8 cellular contexts compared by ENCODE assay signal in genomic region chr10:25875555-25876165, GRCh38. TPM values are rescaled to one million over a fixed set of nuclear protein-coding genes. Genes with fewer than 3 reads are reported as not detected.
DNase-seq lines count a peak whose midpoint lies in the region; ATAC-seq lines count a peak whose summit lies in the region.

No MANE protein-coding gene starts in this region.

- H3K4me3 Mint-ChIP-seq in activated CD8-positive, alpha-beta memory T cell treated with anti-CD3 and anti-CD28 coated beads, Interleukin-2, amount 10 ng/mL, durations not matched to agents 7 days and 5 days, result no peak overlapping the region
- H3K4me3 Mint-ChIP-seq in naive thymus-derived CD4-positive, alpha-beta T cell, result no peak overlapping the region
- H3K4me3 Mint-ChIP-seq in stimulated activated memory B cell treated with anti-CD40 and anti-IgM and Interleukin-4, amounts not matched to agents 10 μg/mL and 1 μg/mL and 100 μg/mL, for 72 hours, result no peak overlapping the region

- no peaks in the 10 kb centered on the region for H3K4me1 ChIP-seq in naive thymus-derived CD4-positive, alpha-beta T cell (ENCODE audit: control insufficient read depth in 2 of 2, insufficient read depth in 2 of 2, low read length in 2 of 2)

- no peaks in the 10 kb centered on the region for H3K9me3 ChIP-seq in naive thymus-derived CD4-positive, alpha-beta T cell (ENCODE audit: control insufficient read depth in 2 of 3, low read length in 3 of 3)

- H3K27ac ChIP-seq in naive thymus-derived CD4-positive, alpha-beta T cell (ENCODE audit: low read depth, low read length), result no peak overlapping the region

- CTCF ChIA-PET in activated CD8-positive, alpha-beta memory T cell treated with anti-CD3 and anti-CD28 coated beads, Interleukin-2, amount 10 ng/mL, durations not matched to agents 7 days and 5 days (lab: Charles Lee), result interaction anchor here (0.6 to 1.5 kb wide), 12 partner anchors 9 to 1096 kb away, joined by 3 to 9 read pairs (median 3); no protein-coding TSS in a partner anchor
- CTCF ChIA-PET in naive thymus-derived CD4-positive, alpha-beta T cell (lab: Charles Lee), result interaction anchor here (0.6 to 1.8 kb wide), 6 partner anchors 8 to 1005 kb away, joined by 3 to 5 read pairs (median 4); no protein-coding TSS in a partner anchor

- intact Hi-C loops in naive thymus-derived CD4-positive, alpha-beta T cell (cut with micrococcal nuclease), result loop anchor here (5.0 to 10.0 kb wide), 2 partner anchors 389 to 852 kb away; no protein-coding TSS in a partner anchor

- ATAC-seq in GM21515 (IDR thresholded peaks at IDR 0.05; ENCODE audit: unreplicated experiment) (peak; percentile 84), esophagus mucosa (peak; percentile 73)
- peak; percentile 53 for ATAC-seq in activated CD8-positive, alpha-beta memory T cell treated with anti-CD3 and anti-CD28 coated beads, Interleukin-2, amount 10 ng/mL, durations not matched to agents 7 days and 5 days
- ATAC-seq in naive thymus-derived CD4-positive, alpha-beta T cell, result peak; percentile 76
- peak; percentile 63 for ATAC-seq in stimulated activated memory B cell treated with anti-CD40 and anti-IgM and Interleukin-4, amounts not matched to agents 10 μg/mL and 1 μg/mL and 100 μg/mL, for 72 hours

- no peak overlapping the region for H3K4me3 ChIP-seq in naive thymus-derived CD4-positive, alpha-beta T cell (ENCODE audit: low read length)

- no peaks in the 10 kb centered on the region for H3K9me3 Mint-ChIP-seq in activated CD8-positive, alpha-beta memory T cell treated with anti-CD3 and anti-CD28 coated beads, Interleukin-2, amount 10 ng/mL, durations not matched to agents 7 days and 5 days (ENCODE audit: low read depth)
- H3K9me3 Mint-ChIP-seq in naive thymus-derived CD4-positive, alpha-beta T cell, result peaks cover 0 to 4% (median 0%) of the 10 kb centered on the region in 11 donors
- H3K9me3 Mint-ChIP-seq in stimulated activated memory B cell treated with anti-CD40 and anti-IgM and Interleukin-4, amounts not matched to agents 10 μg/mL and 1 μg/mL and 100 μg/mL, for 72 hours, result peaks cover 6% of the 10 kb centered on the region

- POLR2A ChIA-PET in naive thymus-derived CD4-positive, alpha-beta T cell (lab: Charles Lee), result no interaction called here

- no peaks in the 10 kb centered on the region for H3K27me3 ChIP-seq in naive thymus-derived CD4-positive, alpha-beta T cell (ENCODE audit: control insufficient read depth in 2 of 2, insufficient read depth in 2 of 2, low read length in 2 of 2)

- no peak overlapping the region for H3K27ac Mint-ChIP-seq in activated CD8-positive, alpha-beta memory T cell treated with anti-CD3 and anti-CD28 coated beads, Interleukin-2, amount 10 ng/mL, durations not matched to agents 7 days and 5 days
- no peak overlapping the region for H3K27ac Mint-ChIP-seq in naive thymus-derived CD4-positive, alpha-beta T cell
- no peak overlapping the region for H3K27ac Mint-ChIP-seq in stimulated activated memory B cell treated with anti-CD40 and anti-IgM and Interleukin-4, amounts not matched to agents 10 μg/mL and 1 μg/mL and 100 μg/mL, for 72 hours

- H3K36me3 Mint-ChIP-seq in activated CD8-positive, alpha-beta memory T cell treated with anti-CD3 and anti-CD28 coated beads, Interleukin-2, amount 10 ng/mL, durations not matched to agents 7 days and 5 days, result no peaks in the 10 kb centered on the region
- H3K36me3 Mint-ChIP-seq in naive thymus-derived CD4-positive, alpha-beta T cell, result peaks cover 0 to 4% (median 0%) of the 10 kb centered on the region in 5 donors
- H3K36me3 Mint-ChIP-seq in stimulated activated memory B cell treated with anti-CD40 and anti-IgM and Interleukin-4, amounts not matched to agents 10 μg/mL and 1 μg/mL and 100 μg/mL, for 72 hours, result no peaks in the 10 kb centered on the region

- no peaks in the 10 kb centered on the region for H3K27me3 Mint-ChIP-seq in activated CD8-positive, alpha-beta memory T cell treated with anti-CD3 and anti-CD28 coated beads, Interleukin-2, amount 10 ng/mL, durations not matched to agents 7 days and 5 days
- peaks cover 0 to 11% (median 7%) of the 10 kb centered on the region in 5 donors for H3K27me3 Mint-ChIP-seq in naive thymus-derived CD4-positive, alpha-beta T cell
- peaks cover 8% of the 10 kb centered on the region for H3K27me3 Mint-ChIP-seq in stimulated activated memory B cell treated with anti-CD40 and anti-IgM and Interleukin-4, amounts not matched to agents 10 μg/mL and 1 μg/mL and 100 μg/mL, for 72 hours

- no peaks in the 10 kb centered on the region for H3K36me3 ChIP-seq in naive thymus-derived CD4-positive, alpha-beta T cell (ENCODE audit: control insufficient read depth in 2 of 3, insufficient read depth in 3 of 3, low read length in 3 of 3)

- H3K4me1 Mint-ChIP-seq in activated CD8-positive, alpha-beta memory T cell treated with anti-CD3 and anti-CD28 coated beads, Interleukin-2, amount 10 ng/mL, durations not matched to agents 7 days and 5 days, result no peaks in the 10 kb centered on the region
- H3K4me1 Mint-ChIP-seq in naive thymus-derived CD4-positive, alpha-beta T cell, result no peaks in the 10 kb centered on the region
- no peaks in the 10 kb centered on the region for H3K4me1 Mint-ChIP-seq in stimulated activated memory B cell treated with anti-CD40 and anti-IgM and Interleukin-4, amounts not matched to agents 10 μg/mL and 1 μg/mL and 100 μg/mL, for 72 hours

- DNase-seq in DMS53 treated with DMSO at 0.1 percent for 48 hours (lab: John Stamatoyannopoulos, UW; ENCODE audit: unreplicated experiment) (peak; percentile 44), HUDEP-2 (lab: John Stamatoyannopoulos, UW; ENCODE audit: unreplicated experiment in 76 of 76) (peak in 58 of 76 experiments; percentile 0 to 70 (median 32)), NOMO-1 treated with DMSO at 0.1 percent for 48 hours (lab: John Stamatoyannopoulos, UW; ENCODE audit: unreplicated experiment) (peak; percentile 74)
- DNase-seq in activated CD8-positive, alpha-beta memory T cell treated with anti-CD3 and anti-CD28 coated beads, Interleukin-2, amount 10 ng/mL, durations not matched to agents 7 days and 5 days, result peak; percentile 70
- peak; percentile 22 to 65 (median 48) for DNase-seq in naive thymus-derived CD4-positive, alpha-beta T cell

RNA-seq across cellular contexts. Expression of gene MYO3A, which starts 58.4 kb away (rescaled TPM):
- under 1 TPM in 1 of 2 experiments, not detected in 1; 0.73 TPM for total RNA-seq in activated CD8-positive, alpha-beta memory T cell treated with anti-CD3 and anti-CD28 coated beads, Interleukin-2, amount 10 ng/mL, durations not matched to agents 7 days and 5 days
- 0.20 TPM for total RNA-seq in esophagus mucosa
- total RNA-seq in naive thymus-derived CD4-positive, alpha-beta T cell, result not detected
- polyA plus RNA-seq in naive thymus-derived CD4-positive, alpha-beta T cell, result not detected
